In genomic region chr21:33112670-33113596, GRCh38 we compare ENCODE assay signal across 1 cellular context.
TF ChIP-seq lines count a peak whose summit lies in the region.

No MANE protein-coding gene starts in this region.

TF ChIP-seq in H1, 55 proteins besides CTCF, POLR2A, EP300 and RAD21 (continued from another document):
- no peak for TF ChIP-seq E2F6 (IDR thresholded peaks at IDR 0.05)
- TF ChIP-seq SRF (IDR thresholded peaks at IDR 0.05; ENCODE audit: low read depth, low read length): no peak
- TF ChIP-seq ATF2 (IDR thresholded peaks at IDR 0.05; ENCODE audit: low read length): no peak
- no peak for TF ChIP-seq USF2 (IDR thresholded peaks at IDR 0.05; ENCODE audit: low read length)
- no peak for TF ChIP-seq RBBP5 (IDR thresholded peaks at IDR 0.05; ENCODE audit: borderline replicate concordance, low read depth, low read length)
- no peak for TF ChIP-seq CBX5 (IDR thresholded peaks at IDR 0.05; ENCODE audit: low read depth, low read length)
